In the genomic region with DNA sequence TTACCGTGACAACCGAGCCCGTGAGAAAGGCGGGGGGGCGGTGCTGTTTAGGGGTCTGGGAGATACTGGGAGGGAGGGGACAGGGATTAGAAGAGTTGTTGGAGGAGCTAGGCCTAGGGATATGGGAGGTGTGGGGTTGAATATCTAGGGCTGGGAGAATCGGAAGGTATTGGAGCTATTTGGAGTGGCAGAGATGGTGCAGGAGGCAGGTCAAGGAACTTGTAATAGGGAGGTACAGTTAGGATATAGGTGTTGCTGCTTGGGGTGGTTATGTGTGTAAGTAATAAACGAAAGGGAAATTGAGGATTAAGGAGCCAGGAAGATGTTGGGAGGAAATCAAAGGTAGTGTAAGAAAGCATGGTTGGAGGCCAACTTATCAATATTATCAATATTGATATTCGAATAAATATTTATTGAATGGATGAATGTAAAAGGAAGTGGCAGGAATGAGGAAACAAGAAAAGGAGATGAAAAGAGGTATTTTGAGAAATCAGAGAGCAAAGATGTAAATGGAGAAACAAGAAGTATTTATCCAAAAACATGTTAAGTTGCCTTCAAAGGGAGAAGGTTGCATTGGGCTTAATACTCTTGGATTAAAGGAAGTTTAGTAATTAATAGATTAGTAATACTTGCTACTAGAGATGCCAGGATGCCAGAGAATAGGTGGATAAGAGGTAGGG, we compare ENCODE assay signal across 9 cellular contexts. TPM values are rescaled to one million over a fixed set of nuclear protein-coding genes. Genes with fewer than 3 reads are reported as not detected.
DNase-seq lines count a peak whose midpoint lies in the region; ATAC-seq and TF ChIP-seq lines count a peak whose summit lies in the region.
"Had no signal": no experiment of that assay in that cellular context is flagged by ENCODE, and none has a peak within 500 bp of the region (broad histone marks: within the 10 kb centered on the region; RNA-seq: fewer than 3 reads in every experiment).

No MANE protein-coding gene starts in this region.

- H3K27me3 Mint-ChIP-seq in Caco-2 (ENCODE audit: insufficient read depth, unreplicated experiment): no peaks in the 10 kb centered on the region

- H3K27ac ChIP-seq in neutrophil: peak overlapping the region; percentile 95

- H3K27ac Mint-ChIP-seq in Caco-2 (ENCODE audit: unreplicated experiment): peak overlapping the region; percentile 95

- H3K4me1 ChIP-seq in Caco-2 (peaks cover 15% of the 10 kb centered on the region), NT2/D1 (ENCODE audit: insufficient read depth, insufficient read length) (peaks cover 2% of the 10 kb centered on the region), neutrophil (ENCODE audit: control insufficient read depth in 1 of 2, insufficient read depth in 1 of 2, low read depth in 1 of 2, low read length in 1 of 2) (peaks cover 21 to 27% of the 10 kb centered on the region in 2 experiments)

- H3K36me3 ChIP-seq in Caco-2 (ENCODE audit: control insufficient read depth, insufficient read depth, low read length) (no peaks in the 10 kb centered on the region; the same call in 1 of the 2 replicates), NT2/D1 (ENCODE audit: insufficient read depth, insufficient read length, low read length) (peaks cover 25% of the 10 kb centered on the region), neutrophil (peaks cover 28% of the 10 kb centered on the region)

- H3K27me3 ChIP-seq in Caco-2 (replicated peaks; ENCODE audit: control insufficient read depth, insufficient read depth, low read length): no peaks in the 10 kb centered on the region
- H3K27me3 ChIP-seq in NT2/D1 (ENCODE audit: insufficient read depth, insufficient read length): peaks cover 4% of the 10 kb centered on the region
- peaks cover 31% of the 10 kb centered on the region for H3K27me3 ChIP-seq in neutrophil

- no peak for TF ChIP-seq CTCF in Caco-2 (IDR thresholded peaks at IDR 0.05; ENCODE audit: insufficient read depth in 1 of 2, low read depth in 1 of 2, low read length in 1 of 2, severe bottlenecking in 1 of 2, unreplicated experiment in 1 of 2)
- TF ChIP-seq CTCF in neutrophil (IDR thresholded peaks at IDR 0.05): no peak

- CTCF ChIA-PET in Caco-2 (lab: Charles Lee): interaction anchor here (1.2 to 1.7 kb wide), 3 partner anchors 16 to 36 kb away, joined by 3 to 10 read pairs (median 6); no protein-coding TSS in a partner anchor

- ATAC-seq in HG02938 (IDR thresholded peaks at IDR 0.05; ENCODE audit: unreplicated experiment) (no peak), GM21423 (IDR thresholded peaks at IDR 0.05; ENCODE audit: unreplicated experiment) (no peak)

- POLR2A ChIA-PET in Caco-2 (lab: Charles Lee): no interaction called here

- peaks cover 27% of the 10 kb centered on the region for H3K4me1 Mint-ChIP-seq in Caco-2 (ENCODE audit: low read depth, unreplicated experiment)

- no peak for DNase-seq in Caco-2
- DNase-seq in NT2/D1 (ENCODE audit: low read depth, low spot score): peak; percentile 68
- DNase-seq in epidermal melanocyte (ENCODE audit: insufficient read length, low spot score): peak; percentile 65
- no peak for DNase-seq in SW 1271 (lab: John Stamatoyannopoulos, UW)
- no peak for DNase-seq in ecto neural progenitor cell (ENCODE audit: low spot score)

- intact Hi-C loops in Caco-2 (cut with micrococcal nuclease; ENCODE audit: unreplicated experiment): loop anchor here (2.0 kb wide), 1 partner anchor 33 kb away; no protein-coding TSS in a partner anchor

- H3K4me3 Mint-ChIP-seq in Caco-2 (ENCODE audit: unreplicated experiment): peak overlapping the region; percentile 78

- BruUV-seq in Caco-2 (replicated peaks; lab: Mats Ljungman, UMichigan): TSS peak; percentile 11

- H3K9me3 Mint-ChIP-seq in Caco-2 (ENCODE audit: unreplicated experiment): no peaks in the 10 kb centered on the region

- H3K4me3 ChIP-seq in Caco-2 (ENCODE audit: low read depth, low read length) (peak overlapping the region; percentile 44), NT2/D1 (ENCODE audit: insufficient read length, low read depth) (peak overlapping the region; percentile 68), neutrophil (ENCODE audit: low read depth in 1 of 2, low read length in 1 of 2) (peak overlapping the region; percentile 71 to 75)

- no peaks in the 10 kb centered on the region for H3K9me3 ChIP-seq in Caco-2
- no peaks in the 10 kb centered on the region for H3K9me3 ChIP-seq in NT2/D1 (ENCODE audit: insufficient read depth, low read length)
- no peaks in the 10 kb centered on the region for H3K9me3 ChIP-seq in neutrophil

- peaks cover 16% of the 10 kb centered on the region for H3K36me3 Mint-ChIP-seq in Caco-2 (ENCODE audit: insufficient read depth, unreplicated experiment)

- peak overlapping the region; percentile 74 for H3K9ac ChIP-seq in NT2/D1 (ENCODE audit: insufficient read length, low read depth)

RNA-seq across cellular contexts. Expression of gene PPP1R11, which starts 0.6 kb away (rescaled TPM):
- 35.5 and 35.6 TPM in 2 replicates for total RNA-seq in Caco-2 (2022)

RNA-seq across cellular contexts. Expression of gene POLR1H, which starts 6.5 kb away (rescaled TPM):
- total RNA-seq in Caco-2 (2022): 26.1 and 27.6 TPM in 2 replicates

RNA-seq across cellular contexts. Expression of gene RNF39, which starts 8.0 kb away (rescaled TPM):
- 0.23 and 0.37 TPM in 2 replicates for total RNA-seq in Caco-2 (2022)
- total RNA-seq: LHCN-M2 had no signal

RNA-seq across cellular contexts. Expression of gene TRIM31, which starts 45.3 kb away (rescaled TPM):
- total RNA-seq in Caco-2 (2022): 0.70 and 0.74 TPM in 2 replicates
- total RNA-seq: LHCN-M2 had no signal

Comparison
In these comparisons a context has a peak if more than half of its experiments do, and no peak if none do; other contexts are left out.
1. DNase-seq: peak in NT2/D1 (single experiment) and epidermal melanocyte (single experiment); none in Caco-2 (0 of 2), SW 1271 (0 of 2) and ecto neural progenitor cell (single experiment).
2. Peak in every context shown above with its lines, with median percentiles within 50 percentile points of each other: H3K4me3 ChIP-seq.